ENCODE assay signal across 1 cellular context in the genomic region with DNA sequence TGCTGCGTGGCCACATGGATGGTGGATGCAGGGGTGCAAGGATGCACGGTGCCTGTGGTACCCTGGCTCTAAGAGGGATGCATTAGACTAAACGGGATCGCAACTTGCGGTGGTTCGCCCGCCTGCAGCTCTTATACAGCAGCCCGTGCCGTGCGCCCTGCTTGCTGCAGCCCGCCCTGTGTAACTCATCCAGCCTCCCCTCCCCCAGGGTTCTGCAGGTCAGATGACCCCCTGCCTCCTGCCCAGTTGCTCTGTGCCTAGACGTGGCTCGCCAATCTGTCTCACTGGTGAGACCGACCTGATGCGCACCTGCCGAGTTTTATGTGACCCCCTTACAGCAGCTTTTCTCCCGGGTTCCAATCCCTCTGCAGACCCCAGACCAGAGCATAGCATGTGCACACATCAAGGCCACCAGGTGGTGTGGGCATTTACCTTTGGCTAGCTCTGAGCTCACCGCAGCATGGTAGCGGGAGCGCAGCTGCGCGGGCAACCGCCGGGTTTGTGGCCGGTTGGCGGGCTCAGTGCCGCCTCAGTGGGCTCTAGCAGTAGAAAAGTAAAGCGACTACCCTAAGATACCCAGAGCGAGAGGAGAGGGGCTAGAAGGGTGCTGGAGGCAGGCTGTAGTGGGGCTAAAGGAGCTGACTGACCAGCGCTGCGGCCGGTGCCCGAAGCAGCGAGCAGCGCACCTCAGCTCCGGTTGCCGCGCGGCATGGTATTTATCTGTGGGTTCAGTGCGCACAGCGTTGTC.
TF ChIP-seq lines count a peak whose summit lies in the region.

No MANE protein-coding gene starts in this region.

TF ChIP-seq in H1, 55 proteins besides CTCF, POLR2A, EP300 and RAD21:
- no peak for TF ChIP-seq GTF2F1 (IDR thresholded peaks at IDR 0.05; ENCODE audit: borderline replicate concordance, low read depth, low read length)
- peak; percentile 36 for TF ChIP-seq KDM4A (IDR thresholded peaks at IDR 0.05; ENCODE audit: low read depth, low read length, severe bottlenecking)
- no peak for TF ChIP-seq HDAC6 (IDR thresholded peaks at IDR 0.05; ENCODE audit: low read depth, low read length)
- TF ChIP-seq RFX5 (IDR thresholded peaks at IDR 0.05; ENCODE audit: borderline replicate concordance, low read depth, low read length): no peak
- TF ChIP-seq, protein P1, sequence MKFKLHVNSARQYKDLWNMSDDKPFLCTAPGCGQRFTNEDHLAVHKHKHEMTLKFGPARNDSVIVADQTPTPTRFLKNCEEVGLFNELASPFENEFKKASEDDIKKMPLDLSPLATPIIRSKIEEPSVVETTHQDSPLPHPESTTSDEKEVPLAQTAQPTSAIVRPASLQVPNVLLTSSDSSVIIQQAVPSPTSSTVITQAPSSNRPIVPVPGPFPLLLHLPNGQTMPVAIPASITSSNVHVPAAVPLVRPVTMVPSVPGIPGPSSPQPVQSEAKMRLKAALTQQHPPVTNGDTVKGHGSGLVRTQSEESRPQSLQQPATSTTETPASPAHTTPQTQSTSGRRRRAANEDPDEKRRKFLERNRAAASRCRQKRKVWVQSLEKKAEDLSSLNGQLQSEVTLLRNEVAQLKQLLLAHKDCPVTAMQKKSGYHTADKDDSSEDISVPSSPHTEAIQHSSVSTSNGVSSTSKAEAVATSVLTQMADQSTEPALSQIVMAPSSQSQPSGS (IDR thresholded peaks at IDR 0.05; ENCODE audit: low read length): no peak
- peak; percentile 75 for TF ChIP-seq MAX (IDR thresholded peaks at IDR 0.05)
- TF ChIP-seq JUN (IDR thresholded peaks at IDR 0.05; ENCODE audit: low read depth, low read length): no peak
- no peak for TF ChIP-seq KDM5A (IDR thresholded peaks at IDR 0.05; ENCODE audit: low read length)
- 0 out of 2 replicates have a peak, but pooled peaks have one; percentile 20 for TF ChIP-seq RBBP5 (IDR thresholded peaks at IDR 0.05; ENCODE audit: borderline replicate concordance, low read depth, low read length)
- TF ChIP-seq BRCA1 (IDR thresholded peaks at IDR 0.05; ENCODE audit: low read depth, low read length): no peak
- TF ChIP-seq EZH2 (IDR thresholded peaks at IDR 0.05; ENCODE audit: low read depth, low read length, severe bottlenecking): peak; percentile 54
- TF ChIP-seq, protein P2, sequence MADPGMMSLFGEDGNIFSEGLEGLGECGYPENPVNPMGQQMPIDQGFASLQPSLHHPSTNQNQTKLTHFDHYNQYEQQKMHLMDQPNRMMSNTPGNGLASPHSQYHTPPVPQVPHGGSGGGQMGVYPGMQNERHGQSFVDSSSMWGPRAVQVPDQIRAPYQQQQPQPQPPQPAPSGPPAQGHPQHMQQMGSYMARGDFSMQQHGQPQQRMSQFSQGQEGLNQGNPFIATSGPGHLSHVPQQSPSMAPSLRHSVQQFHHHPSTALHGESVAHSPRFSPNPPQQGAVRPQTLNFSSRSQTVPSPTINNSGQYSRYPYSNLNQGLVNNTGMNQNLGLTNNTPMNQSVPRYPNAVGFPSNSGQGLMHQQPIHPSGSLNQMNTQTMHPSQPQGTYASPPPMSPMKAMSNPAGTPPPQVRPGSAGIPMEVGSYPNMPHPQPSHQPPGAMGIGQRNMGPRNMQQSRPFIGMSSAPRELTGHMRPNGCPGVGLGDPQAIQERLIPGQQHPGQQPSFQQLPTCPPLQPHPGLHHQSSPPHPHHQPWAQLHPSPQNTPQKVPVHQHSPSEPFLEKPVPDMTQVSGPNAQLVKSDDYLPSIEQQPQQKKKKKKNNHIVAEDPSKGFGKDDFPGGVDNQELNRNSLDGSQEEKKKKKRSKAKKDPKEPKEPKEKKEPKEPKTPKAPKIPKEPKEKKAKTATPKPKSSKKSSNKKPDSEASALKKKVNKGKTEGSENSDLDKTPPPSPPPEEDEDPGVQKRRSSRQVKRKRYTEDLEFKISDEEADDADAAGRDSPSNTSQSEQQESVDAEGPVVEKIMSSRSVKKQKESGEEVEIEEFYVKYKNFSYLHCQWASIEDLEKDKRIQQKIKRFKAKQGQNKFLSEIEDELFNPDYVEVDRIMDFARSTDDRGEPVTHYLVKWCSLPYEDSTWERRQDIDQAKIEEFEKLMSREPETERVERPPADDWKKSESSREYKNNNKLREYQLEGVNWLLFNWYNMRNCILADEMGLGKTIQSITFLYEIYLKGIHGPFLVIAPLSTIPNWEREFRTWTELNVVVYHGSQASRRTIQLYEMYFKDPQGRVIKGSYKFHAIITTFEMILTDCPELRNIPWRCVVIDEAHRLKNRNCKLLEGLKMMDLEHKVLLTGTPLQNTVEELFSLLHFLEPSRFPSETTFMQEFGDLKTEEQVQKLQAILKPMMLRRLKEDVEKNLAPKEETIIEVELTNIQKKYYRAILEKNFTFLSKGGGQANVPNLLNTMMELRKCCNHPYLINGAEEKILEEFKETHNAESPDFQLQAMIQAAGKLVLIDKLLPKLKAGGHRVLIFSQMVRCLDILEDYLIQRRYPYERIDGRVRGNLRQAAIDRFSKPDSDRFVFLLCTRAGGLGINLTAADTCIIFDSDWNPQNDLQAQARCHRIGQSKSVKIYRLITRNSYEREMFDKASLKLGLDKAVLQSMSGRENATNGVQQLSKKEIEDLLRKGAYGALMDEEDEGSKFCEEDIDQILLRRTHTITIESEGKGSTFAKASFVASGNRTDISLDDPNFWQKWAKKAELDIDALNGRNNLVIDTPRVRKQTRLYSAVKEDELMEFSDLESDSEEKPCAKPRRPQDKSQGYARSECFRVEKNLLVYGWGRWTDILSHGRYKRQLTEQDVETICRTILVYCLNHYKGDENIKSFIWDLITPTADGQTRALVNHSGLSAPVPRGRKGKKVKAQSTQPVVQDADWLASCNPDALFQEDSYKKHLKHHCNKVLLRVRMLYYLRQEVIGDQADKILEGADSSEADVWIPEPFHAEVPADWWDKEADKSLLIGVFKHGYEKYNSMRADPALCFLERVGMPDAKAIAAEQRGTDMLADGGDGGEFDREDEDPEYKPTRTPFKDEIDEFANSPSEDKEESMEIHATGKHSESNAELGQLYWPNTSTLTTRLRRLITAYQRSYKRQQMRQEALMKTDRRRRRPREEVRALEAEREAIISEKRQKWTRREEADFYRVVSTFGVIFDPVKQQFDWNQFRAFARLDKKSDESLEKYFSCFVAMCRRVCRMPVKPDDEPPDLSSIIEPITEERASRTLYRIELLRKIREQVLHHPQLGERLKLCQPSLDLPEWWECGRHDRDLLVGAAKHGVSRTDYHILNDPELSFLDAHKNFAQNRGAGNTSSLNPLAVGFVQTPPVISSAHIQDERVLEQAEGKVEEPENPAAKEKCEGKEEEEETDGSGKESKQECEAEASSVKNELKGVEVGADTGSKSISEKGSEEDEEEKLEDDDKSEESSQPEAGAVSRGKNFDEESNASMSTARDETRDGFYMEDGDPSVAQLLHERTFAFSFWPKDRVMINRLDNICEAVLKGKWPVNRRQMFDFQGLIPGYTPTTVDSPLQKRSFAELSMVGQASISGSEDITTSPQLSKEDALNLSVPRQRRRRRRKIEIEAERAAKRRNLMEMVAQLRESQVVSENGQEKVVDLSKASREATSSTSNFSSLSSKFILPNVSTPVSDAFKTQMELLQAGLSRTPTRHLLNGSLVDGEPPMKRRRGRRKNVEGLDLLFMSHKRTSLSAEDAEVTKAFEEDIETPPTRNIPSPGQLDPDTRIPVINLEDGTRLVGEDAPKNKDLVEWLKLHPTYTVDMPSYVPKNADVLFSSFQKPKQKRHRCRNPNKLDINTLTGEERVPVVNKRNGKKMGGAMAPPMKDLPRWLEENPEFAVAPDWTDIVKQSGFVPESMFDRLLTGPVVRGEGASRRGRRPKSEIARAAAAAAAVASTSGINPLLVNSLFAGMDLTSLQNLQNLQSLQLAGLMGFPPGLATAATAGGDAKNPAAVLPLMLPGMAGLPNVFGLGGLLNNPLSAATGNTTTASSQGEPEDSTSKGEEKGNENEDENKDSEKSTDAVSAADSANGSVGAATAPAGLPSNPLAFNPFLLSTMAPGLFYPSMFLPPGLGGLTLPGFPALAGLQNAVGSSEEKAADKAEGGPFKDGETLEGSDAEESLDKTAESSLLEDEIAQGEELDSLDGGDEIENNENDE (IDR thresholded peaks at IDR 0.05; ENCODE audit: insufficient replicate concordance, low read length): no peak
- no peak for TF ChIP-seq FOSL1 (IDR thresholded peaks at IDR 0.05; ENCODE audit: insufficient read depth, low read depth, low read length)
- no peak for TF ChIP-seq TCF12 (IDR thresholded peaks at IDR 0.05; ENCODE audit: low read depth, low read length)
- no peak for TF ChIP-seq HDAC2 (IDR thresholded peaks at IDR 0.05; ENCODE audit: borderline replicate concordance in 1 of 2, low read depth in 2 of 2, low read length in 2 of 2)
- TF ChIP-seq TBP (IDR thresholded peaks at IDR 0.05; ENCODE audit: low read depth, low read length): 0 out of 2 replicates have a peak, but pooled peaks have one; percentile 1
- TF ChIP-seq NRF1 (IDR thresholded peaks at IDR 0.05; ENCODE audit: low read depth, low read length): no peak
- no peak for TF ChIP-seq CREB1 (IDR thresholded peaks at IDR 0.05)
- TF ChIP-seq SRF (IDR thresholded peaks at IDR 0.05; ENCODE audit: low read depth, low read length): no peak
- TF ChIP-seq, protein P3, sequence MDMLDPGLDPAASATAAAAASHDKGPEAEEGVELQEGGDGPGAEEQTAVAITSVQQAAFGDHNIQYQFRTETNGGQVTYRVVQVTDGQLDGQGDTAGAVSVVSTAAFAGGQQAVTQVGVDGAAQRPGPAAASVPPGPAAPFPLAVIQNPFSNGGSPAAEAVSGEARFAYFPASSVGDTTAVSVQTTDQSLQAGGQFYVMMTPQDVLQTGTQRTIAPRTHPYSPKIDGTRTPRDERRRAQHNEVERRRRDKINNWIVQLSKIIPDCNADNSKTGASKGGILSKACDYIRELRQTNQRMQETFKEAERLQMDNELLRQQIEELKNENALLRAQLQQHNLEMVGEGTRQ (IDR thresholded peaks at IDR 0.05; ENCODE audit: low read length): 0 out of 2 replicates have a peak, but pooled peaks have one; percentile 5
- no peak for TF ChIP-seq TEAD4 (IDR thresholded peaks at IDR 0.05; ENCODE audit: low read depth, low read length)
- 0 out of 2 replicates have a peak, but pooled peaks have one; percentile 2 for TF ChIP-seq YY1 (IDR thresholded peaks at IDR 0.05; ENCODE audit: low read depth, low read length)
- no peak for TF ChIP-seq SAP30 (IDR thresholded peaks at IDR 0.05; ENCODE audit: insufficient read depth, insufficient replicate concordance, low read length)
- TF ChIP-seq MAFK (IDR thresholded peaks at IDR 0.05; ENCODE audit: low read depth, low read length): no peak
- no peak for TF ChIP-seq BCL11A (IDR thresholded peaks at IDR 0.05; ENCODE audit: low read depth in 2 of 2, low read length in 2 of 2)
- no peak for TF ChIP-seq CHD2 (IDR thresholded peaks at IDR 0.05; ENCODE audit: low read length)
- TF ChIP-seq CBX5 (IDR thresholded peaks at IDR 0.05; ENCODE audit: low read depth, low read length): no peak
- no peak for TF ChIP-seq CBX8 (IDR thresholded peaks at IDR 0.05; ENCODE audit: borderline replicate concordance, low read depth, low read length)
- TF ChIP-seq BACH1 (IDR thresholded peaks at IDR 0.05; ENCODE audit: low read length): no peak
- TF ChIP-seq EGR1 (IDR thresholded peaks at IDR 0.05; ENCODE audit: borderline replicate concordance, low read depth, low read length): no peak
- TF ChIP-seq PHF8 (conservative IDR thresholded peaks at IDR 0.05; ENCODE audit: low read depth, low read length): no peak
- TF ChIP-seq RXRA (IDR thresholded peaks at IDR 0.05; ENCODE audit: insufficient read depth, low read depth, low read length): no peak
- no peak for TF ChIP-seq CHD1 (IDR thresholded peaks at IDR 0.05; ENCODE audit: low read depth, low read length)
- TF ChIP-seq SP4 (IDR thresholded peaks at IDR 0.05; ENCODE audit: low read length): no peak
- no peak for TF ChIP-seq CTBP2 (IDR thresholded peaks at IDR 0.05; ENCODE audit: borderline replicate concordance, insufficient read depth, insufficient read length, low read length)
- TF ChIP-seq KDM1A (IDR thresholded peaks at IDR 0.05; ENCODE audit: borderline replicate concordance, low read length): no peak
